ENCODE assay signal across 2 cellular contexts in the genomic region with DNA sequence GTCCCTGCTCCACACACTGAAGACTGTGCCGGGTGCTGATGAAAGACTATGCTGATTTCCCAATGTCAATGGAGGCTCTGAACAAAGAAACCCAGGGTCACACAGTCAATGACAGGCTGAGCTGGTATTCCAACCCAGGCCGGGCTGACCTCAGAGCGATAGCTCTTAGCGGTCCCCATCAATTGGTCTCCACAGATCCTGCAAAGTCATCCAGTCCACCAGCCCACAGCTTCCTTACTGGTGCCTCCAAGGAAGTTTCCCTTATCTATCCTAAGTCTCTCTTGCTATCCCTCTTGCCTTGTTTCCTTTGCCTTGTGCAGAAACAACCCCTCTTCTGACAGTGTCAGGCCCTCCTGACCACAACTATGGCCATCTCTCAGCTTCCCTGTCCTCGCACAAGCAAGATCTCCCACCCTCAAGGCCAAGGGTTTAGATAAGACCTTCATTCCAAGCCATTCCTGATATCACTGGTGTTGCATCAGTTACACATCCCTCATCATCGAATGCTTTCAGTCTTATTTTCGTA.
TF ChIP-seq lines count a peak whose summit lies in the region.

No MANE protein-coding gene starts in this region.

TF ChIP-seq in WTC11, 78 proteins besides CTCF, POLR2A, EP300 and RAD21 (continued from another document):
- TF ChIP-seq ATF2 (CRISPR knock-in tag; IDR thresholded peaks at IDR 0.05; ENCODE audit: borderline replicate concordance, low read depth), result no peak
- TF ChIP-seq ATF6 (CRISPR knock-in tag; IDR thresholded peaks at IDR 0.05), result no peak
- TF ChIP-seq, protein P1, sequence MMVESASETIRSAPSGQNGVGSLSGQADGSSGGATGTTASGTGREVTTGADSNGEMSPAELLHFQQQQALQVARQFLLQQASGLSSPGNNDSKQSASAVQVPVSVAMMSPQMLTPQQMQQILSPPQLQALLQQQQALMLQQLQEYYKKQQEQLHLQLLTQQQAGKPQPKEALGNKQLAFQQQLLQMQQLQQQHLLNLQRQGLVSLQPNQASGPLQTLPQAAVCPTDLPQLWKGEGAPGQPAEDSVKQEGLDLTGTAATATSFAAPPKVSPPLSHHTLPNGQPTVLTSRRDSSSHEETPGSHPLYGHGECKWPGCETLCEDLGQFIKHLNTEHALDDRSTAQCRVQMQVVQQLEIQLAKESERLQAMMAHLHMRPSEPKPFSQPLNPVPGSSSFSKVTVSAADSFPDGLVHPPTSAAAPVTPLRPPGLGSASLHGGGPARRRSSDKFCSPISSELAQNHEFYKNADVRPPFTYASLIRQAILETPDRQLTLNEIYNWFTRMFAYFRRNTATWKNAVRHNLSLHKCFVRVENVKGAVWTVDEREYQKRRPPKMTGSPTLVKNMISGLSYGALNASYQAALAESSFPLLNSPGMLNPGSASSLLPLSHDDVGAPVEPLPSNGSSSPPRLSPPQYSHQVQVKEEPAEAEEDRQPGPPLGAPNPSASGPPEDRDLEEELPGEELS (CRISPR knock-in tag; IDR thresholded peaks at IDR 0.05), result no peak
- TF ChIP-seq ZNF232 (CRISPR knock-in tag; IDR thresholded peaks at IDR 0.05), result no peak
- no peak for TF ChIP-seq NFYB (CRISPR knock-in tag; conservative IDR thresholded peaks at IDR 0.05; ENCODE audit: low read depth)
- no peak for TF ChIP-seq MXD4 (CRISPR knock-in tag; IDR thresholded peaks at IDR 0.05; ENCODE audit: borderline replicate concordance)
- TF ChIP-seq ZNF423 (CRISPR knock-in tag; IDR thresholded peaks at IDR 0.05), result no peak
- no peak for TF ChIP-seq NFE2L1 (CRISPR knock-in tag; IDR thresholded peaks at IDR 0.05)
- no peak for TF ChIP-seq ELF4 (CRISPR knock-in tag; IDR thresholded peaks at IDR 0.05; ENCODE audit: low read depth)
- no peak for TF ChIP-seq ZNF671 (CRISPR knock-in tag; IDR thresholded peaks at IDR 0.05)
- TF ChIP-seq MLX (CRISPR knock-in tag; IDR thresholded peaks at IDR 0.05), result no peak
- TF ChIP-seq, protein P2, sequence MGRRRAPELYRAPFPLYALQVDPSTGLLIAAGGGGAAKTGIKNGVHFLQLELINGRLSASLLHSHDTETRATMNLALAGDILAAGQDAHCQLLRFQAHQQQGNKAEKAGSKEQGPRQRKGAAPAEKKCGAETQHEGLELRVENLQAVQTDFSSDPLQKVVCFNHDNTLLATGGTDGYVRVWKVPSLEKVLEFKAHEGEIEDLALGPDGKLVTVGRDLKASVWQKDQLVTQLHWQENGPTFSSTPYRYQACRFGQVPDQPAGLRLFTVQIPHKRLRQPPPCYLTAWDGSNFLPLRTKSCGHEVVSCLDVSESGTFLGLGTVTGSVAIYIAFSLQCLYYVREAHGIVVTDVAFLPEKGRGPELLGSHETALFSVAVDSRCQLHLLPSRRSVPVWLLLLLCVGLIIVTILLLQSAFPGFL (CRISPR knock-in tag; IDR thresholded peaks at IDR 0.05; ENCODE audit: borderline replicate concordance), result no peak

TF ChIP-seq in SK-N-SH, 30 proteins besides CTCF, POLR2A, EP300 and RAD21 (continued from another document):
- no peak for TF ChIP-seq RFX5 (IDR thresholded peaks at IDR 0.05; ENCODE audit: low read length)
- TF ChIP-seq, protein P3, sequence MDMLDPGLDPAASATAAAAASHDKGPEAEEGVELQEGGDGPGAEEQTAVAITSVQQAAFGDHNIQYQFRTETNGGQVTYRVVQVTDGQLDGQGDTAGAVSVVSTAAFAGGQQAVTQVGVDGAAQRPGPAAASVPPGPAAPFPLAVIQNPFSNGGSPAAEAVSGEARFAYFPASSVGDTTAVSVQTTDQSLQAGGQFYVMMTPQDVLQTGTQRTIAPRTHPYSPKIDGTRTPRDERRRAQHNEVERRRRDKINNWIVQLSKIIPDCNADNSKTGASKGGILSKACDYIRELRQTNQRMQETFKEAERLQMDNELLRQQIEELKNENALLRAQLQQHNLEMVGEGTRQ (IDR thresholded peaks at IDR 0.05; ENCODE audit: borderline replicate concordance, low read depth, low read length), result no peak
